ENCODE assay signal across 9 cellular contexts in the genomic region with DNA sequence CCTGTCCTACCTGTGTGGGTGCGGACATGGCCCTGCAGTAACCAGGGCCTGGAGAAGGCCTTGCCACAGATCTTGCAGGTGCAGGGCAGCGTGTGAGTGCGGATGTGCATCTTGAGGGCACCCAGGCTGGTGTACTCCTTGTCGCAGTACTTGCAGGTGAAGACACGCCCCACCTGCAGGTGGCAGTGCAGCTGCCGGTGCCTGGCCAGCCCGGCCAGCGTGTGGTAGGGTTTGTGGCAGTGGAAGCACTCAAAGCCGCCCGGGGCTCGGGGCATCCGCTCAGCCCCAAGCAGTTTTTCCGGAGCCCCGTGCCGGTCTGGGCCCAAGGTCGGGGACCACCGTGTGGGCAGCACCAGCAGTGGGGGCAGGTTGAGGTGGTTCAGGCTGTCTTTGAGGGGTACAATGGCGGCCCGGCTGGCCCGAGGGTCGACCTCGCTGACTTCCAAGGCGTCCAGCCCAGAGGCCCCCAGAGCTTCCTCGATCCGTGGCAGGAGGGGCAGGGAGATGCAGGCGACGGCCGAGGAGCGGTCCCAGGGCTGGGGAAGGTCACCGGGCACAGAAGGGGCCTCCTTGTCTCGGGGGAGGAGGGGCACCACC. TPM values are rescaled to one million over a fixed set of nuclear protein-coding genes. Genes with fewer than 3 reads are reported as not detected.
DNase-seq lines count a peak whose midpoint lies in the region; ATAC-seq, FAIRE-seq and TF ChIP-seq lines count a peak whose summit lies in the region.
"Had no signal": no experiment of that assay in that cellular context is flagged by ENCODE, and none has a peak within 500 bp of the region (broad histone marks: within the 10 kb centered on the region; RNA-seq: fewer than 3 reads in every experiment).

No MANE protein-coding gene starts in this region.

- FAIRE-seq in HTR-8/SVneo (lab: Jason Lieb, UNC): no peak

- H3K27me3 ChIP-seq in HL-60 (ENCODE audit: insufficient read depth, poor library complexity, severe bottlenecking): no peaks in the 10 kb centered on the region

- no peak for ATAC-seq in HG02623 (IDR thresholded peaks at IDR 0.05; ENCODE audit: unreplicated experiment)

- peak overlapping the region; percentile 89 for H3K27ac ChIP-seq in HL-60 (replicated peaks)
- H3K27ac ChIP-seq: SK-N-MC had no signal

- H3K4me3 ChIP-seq in GM12865 (ENCODE audit: low read depth, low read length): peak overlapping the region; percentile 39
- H3K4me3 ChIP-seq in HL-60 (replicated peaks; ENCODE audit: insufficient read depth, low read length): no peak overlapping the region
- H3K4me3 ChIP-seq: SK-N-MC had no signal

- TF ChIP-seq CTCF in GM12865 (IDR thresholded peaks at IDR 0.05; ENCODE audit: insufficient read depth, low read depth, low read length, missing control alignments): peak; percentile 75
- no peak for TF ChIP-seq CTCF in HL-60 (IDR thresholded peaks at IDR 0.05; ENCODE audit: insufficient read depth, low read length)

- peak; percentile 91 for DNase-seq in GM12865 (ENCODE audit: low read depth)
- peak in 1 of 2 experiments; percentile 65 for DNase-seq in HL-60 (ENCODE audit: low read depth in 1 of 2, low spot score in 1 of 2)
- DNase-seq in activated T-cell treated with anti-CD3 and anti-CD28 coated beads, Interleukin-2, amount 50 U/mL, for 48 hours: peak; percentile 62 to 70
- DNase-seq in islet precursor cell: peak; percentile 78
- DNase-seq in NCI-H146 treated with DMSO at 0.1 percent for 48 hours (lab: John Stamatoyannopoulos, UW; ENCODE audit: unreplicated experiment): no peak
- DNase-seq in H4 (ENCODE audit: low spot score): no peak
- no peak for DNase-seq in HTR-8/SVneo (ENCODE audit: insufficient read length, low spot score)

RNA-seq across cellular contexts. Expression of a gene that starts 5.1 kb away (rescaled TPM):
- 0.27 and 0.62 TPM in 2 replicates for total RNA-seq in H4 (2014; rRNA removed; shearing (Covaris generic))

RNA-seq across cellular contexts. Expression of a gene that starts 18.3 kb away (rescaled TPM):
- total RNA-seq in H4 (2014; rRNA removed; shearing (Covaris generic)): 28.1 and 41.5 TPM in 2 replicates

RNA-seq across cellular contexts. Expression of a gene that starts 25.0 kb away (rescaled TPM):
- total RNA-seq in H4 (2014; rRNA removed; shearing (Covaris generic)): 16.0 and 30.4 TPM in 2 replicates

RNA-seq across cellular contexts. Expression of a gene that starts 25.1 kb away (rescaled TPM):
- 12.2 and 12.6 TPM in 2 replicates for total RNA-seq in H4 (2014; rRNA removed; shearing (Covaris generic))

RNA-seq across cellular contexts. Expression of a gene that starts 30.3 kb away (rescaled TPM):
- total RNA-seq in H4 (2014; rRNA removed; shearing (Covaris generic)): not detected in 2 replicates

Comparison
In these comparisons a context has a peak if more than half of its experiments do, and no peak if none do; other contexts are left out.
1. DNase-seq: peak in GM12865 (single experiment), activated T-cell treated with anti-CD3 and anti-CD28 coated beads, Interleukin-2, amount 50 U/mL, for 48 hours (2 of 2) and islet precursor cell (single experiment); none in NCI-H146 treated with DMSO at 0.1 percent for 48 hours (single experiment), H4 (single experiment) and HTR-8/SVneo (single experiment).